19 cellular contexts compared by ENCODE assay signal in genomic region chr7:81211204-81211603, GRCh38.
"Had no signal": no experiment of that assay in that cellular context is flagged by ENCODE, and none has a peak within 500 bp of the region (broad histone marks: within the 10 kb centered on the region; RNA-seq: fewer than 3 reads in every experiment).

No MANE protein-coding gene starts in this region.

- H3K27ac ChIP-seq: dorsolateral prefrontal cortex, right atrium auricular region, testis had no signal

- H3K4me1 Mint-ChIP-seq: central memory CD8-positive, alpha-beta T cell; natural killer cell; stimulated activated memory B cell treated with anti-CD40 and anti-IgM and Interleukin-4, amounts not matched to agents 10 μg/mL and 1 μg/mL and 100 μg/mL, for 72 hours; stimulated activated naive CD8-positive, alpha-beta T cell treated with anti-CD3 and anti-CD28 coated beads, Interleukin-15, amount 100 ng/mL, for 72 hours had no signal

- FAIRE-seq: frontal cortex had no signal

- H3K9me3 Mint-ChIP-seq: stimulated activated naive CD8-positive, alpha-beta T cell treated with anti-CD3 and anti-CD28 coated beads, Interleukin-15, amount 100 ng/mL, for 72 hours had no signal

- H3K27me3 Mint-ChIP-seq: central memory CD8-positive, alpha-beta T cell; stimulated activated memory B cell treated with anti-CD40 and anti-IgM and Interleukin-4, amounts not matched to agents 10 μg/mL and 1 μg/mL and 100 μg/mL, for 72 hours; stimulated activated naive CD8-positive, alpha-beta T cell treated with anti-CD3 and anti-CD28 coated beads, Interleukin-15, amount 100 ng/mL, for 72 hours had no signal

- H3K4me3 Mint-ChIP-seq: central memory CD8-positive, alpha-beta T cell; natural killer cell; stimulated activated memory B cell treated with anti-CD40 and anti-IgM and Interleukin-4, amounts not matched to agents 10 μg/mL and 1 μg/mL and 100 μg/mL, for 72 hours; stimulated activated naive CD8-positive, alpha-beta T cell treated with anti-CD3 and anti-CD28 coated beads, Interleukin-15, amount 100 ng/mL, for 72 hours had no signal

- H3K4me1 ChIP-seq: right atrium auricular region, testis, transverse colon had no signal

- H3K36me3 Mint-ChIP-seq: natural killer cell; stimulated activated memory B cell treated with anti-CD40 and anti-IgM and Interleukin-4, amounts not matched to agents 10 μg/mL and 1 μg/mL and 100 μg/mL, for 72 hours had no signal

- ATAC-seq: left colon; mucosa of descending colon; natural killer cell; stimulated activated memory B cell treated with anti-CD40 and anti-IgM and Interleukin-4, amounts not matched to agents 10 μg/mL and 1 μg/mL and 100 μg/mL, for 72 hours; stimulated activated naive CD8-positive, alpha-beta T cell treated with anti-CD3 and anti-CD28 coated beads, Interleukin-15, amount 100 ng/mL, for 72 hours had no signal

- H3K27ac Mint-ChIP-seq: natural killer cell; stimulated activated memory B cell treated with anti-CD40 and anti-IgM and Interleukin-4, amounts not matched to agents 10 μg/mL and 1 μg/mL and 100 μg/mL, for 72 hours; stimulated activated naive CD8-positive, alpha-beta T cell treated with anti-CD3 and anti-CD28 coated beads, Interleukin-15, amount 100 ng/mL, for 72 hours had no signal

- DNase-seq: cortex of kidney; dorsolateral prefrontal cortex; effector CD8-positive, alpha-beta T cell; heart left ventricle; hippocampal formation; left colon; left ventricle myocardium superior; mucosa of descending colon; natural killer cell; stimulated activated CD4-positive, alpha-beta T cell treated with anti-CD3 and anti-CD28 coated beads, Interleukin-1b, Interleukin-23, amount 100 ng/mL, for 48 hours; stimulated activated CD4-positive, alpha-beta T cell treated with anti-CD3 and anti-CD28 coated beads, Interleukin-4, amount 100 ng/mL, for 24 hours; stimulated activated naive CD8-positive, alpha-beta T cell treated with anti-CD3 and anti-CD28 coated beads, Interleukin-15, amount 100 ng/mL, for 72 hours; testis; transverse colon had no signal

- H3K27me3 ChIP-seq: dorsolateral prefrontal cortex, heart left ventricle, right atrium auricular region, testis, transverse colon had no signal

- H3K9me3 ChIP-seq: heart left ventricle, mucosa of descending colon, right atrium auricular region, testis, transverse colon had no signal

- H3K36me3 ChIP-seq: heart left ventricle, right atrium auricular region, transverse colon had no signal

- H3K4me3 ChIP-seq: dorsolateral prefrontal cortex, heart left ventricle, lung, mucosa of descending colon, right atrium auricular region, testis, transverse colon had no signal
